14 cellular contexts compared by ENCODE assay signal in the genomic region with DNA sequence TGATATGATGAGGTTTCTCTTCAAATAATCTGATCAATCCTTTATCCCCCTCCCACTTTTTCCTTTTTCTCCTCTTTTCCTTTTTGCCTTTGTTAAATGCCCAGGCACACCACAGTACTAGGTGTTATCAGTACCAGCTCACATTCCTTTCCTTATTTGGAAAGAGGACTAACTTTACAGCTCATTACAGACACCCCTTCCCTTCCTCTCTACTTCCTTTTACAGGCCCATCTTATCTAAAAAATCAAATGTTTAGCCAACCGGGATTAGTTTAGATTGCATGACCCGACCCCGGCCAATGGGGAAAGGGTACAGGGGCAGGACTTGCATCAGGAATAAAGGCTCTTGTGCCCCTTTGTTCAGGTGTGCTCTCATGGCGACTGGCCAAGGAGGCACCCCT. TPM values are rescaled to one million over a fixed set of nuclear protein-coding genes. Genes with fewer than 3 reads are reported as not detected.
"Had no signal": no experiment of that assay in that cellular context is flagged by ENCODE, and none has a peak within 500 bp of the region (broad histone marks: within the 10 kb centered on the region; RNA-seq: fewer than 3 reads in every experiment).

No MANE protein-coding gene starts in this region.

RNA-seq across cellular contexts. Expression of a gene that starts 31.0 kb away (rescaled TPM):
- total RNA-seq: activated CD4-positive, alpha-beta memory T cell treated with anti-CD3 and anti-CD28 coated beads for 36 hours; activated naive CD8-positive, alpha-beta T cell treated with anti-CD3 and anti-CD28 coated beads for 36 hours; body of pancreas; dermis blood vessel endothelial cell; esophagus muscularis mucosa; mucosa of gallbladder; omental fat pad; renal cortical epithelial cell; sciatic nerve; stomach; tibial nerve; uterus had no signal
- polyA plus RNA-seq: neural cell, small intestine, stomach had no signal
